ENCODE assay signal across 17 cellular contexts in genomic region chr17:57380055-57380356, GRCh38.
DNase-seq lines count a peak whose midpoint lies in the region; ATAC-seq and TF ChIP-seq lines count a peak whose summit lies in the region.
"Had no signal": no experiment of that assay in that cellular context is flagged by ENCODE, and none has a peak within 500 bp of the region (broad histone marks: within the 10 kb centered on the region; RNA-seq: fewer than 3 reads in every experiment).

No MANE protein-coding gene starts in this region.

- H4K20me1 ChIP-seq in GM23338 (replicated peaks; ENCODE audit: insufficient read depth) (no peaks in the 10 kb centered on the region), smooth muscle cell (ENCODE audit: low read depth) (peaks cover 3% of the 10 kb centered on the region)

- H3K4me3 ChIP-seq in GM23338 (no peak overlapping the region), adrenal gland (no peak overlapping the region), mesenchymal stem cell (ENCODE audit: insufficient read depth in 1 of 2, low read depth in 1 of 2, low read length in 2 of 2) (no peak overlapping the region), smooth muscle cell (no peak overlapping the region), SJCRH30 (no peak overlapping the region)
- H3K4me3 ChIP-seq: gastroesophageal sphincter, PC-9, suprapubic skin had no signal

- H2BK120ac ChIP-seq in mesenchymal stem cell (ENCODE audit: low read depth, low read length): peak overlapping the region; percentile 64

- 0 out of 2 replicates have a peak overlapping the region, but pooled peaks have one; percentile 82 for H3K27ac Mint-ChIP-seq in GM23338
- H3K27ac Mint-ChIP-seq: activated naive CD4-positive, alpha-beta T cell treated with anti-CD3 and anti-CD28 coated beads, Interleukin-2, amount 50 U/mL, for 24 hours had no signal

- peak overlapping the region; percentile 38 to 93 for H2BK12ac ChIP-seq in mesenchymal stem cell (ENCODE audit: low read length in 2 of 2)

- no peak for TF ChIP-seq CTCF in GM23338 (conservative IDR thresholded peaks at IDR 0.05; ENCODE audit: low read depth in 2 of 2)
- TF ChIP-seq CTCF in adrenal gland (IDR thresholded peaks at IDR 0.05): no peak
- no peak for TF ChIP-seq CTCF in smooth muscle cell (IDR thresholded peaks at IDR 0.05; ENCODE audit: borderline replicate concordance, insufficient read depth, poor library complexity, severe bottlenecking)

- peak overlapping the region; percentile 65 to 88 for H3K18ac ChIP-seq in mesenchymal stem cell (ENCODE audit: low read depth in 1 of 2, low read length in 2 of 2)

- no peak for TF ChIP-seq POLR2A in adrenal gland (IDR thresholded peaks at IDR 0.05)

- H3K4me1 Mint-ChIP-seq in GM23338: peaks cover 50% of the 10 kb centered on the region

- peaks cover under 1% of the 10 kb centered on the region; the same call in 1 of the 3 replicates for H3K9me3 Mint-ChIP-seq in GM23338
- H3K9me3 Mint-ChIP-seq: activated naive CD4-positive, alpha-beta T cell treated with anti-CD3 and anti-CD28 coated beads, Interleukin-2, amount 50 U/mL, for 24 hours had no signal

- H3K79me2 ChIP-seq in GM23338 (replicated peaks; ENCODE audit: insufficient read depth): peaks cover 12% of the 10 kb centered on the region
- peaks cover 6% of the 10 kb centered on the region for H3K79me2 ChIP-seq in smooth muscle cell (ENCODE audit: low read depth)

- H3K9me3 ChIP-seq in adrenal gland (replicated peaks in 1 of 3) (no peaks in the 10 kb centered on the region), mesenchymal stem cell (ENCODE audit: control insufficient read depth, low read length) (peaks cover 8% of the 10 kb centered on the region), smooth muscle cell (replicated peaks; ENCODE audit: low read depth) (no peaks in the 10 kb centered on the region), SJCRH30 (replicated peaks) (no peaks in the 10 kb centered on the region)

- H3K27ac ChIP-seq in GM23338 (ENCODE audit: low read depth) (peak overlapping the region; percentile 90), adrenal gland (peak overlapping the region in 4 of 5 donors; percentile 40 to 83 (median 58)), mesenchymal stem cell (ENCODE audit: low read length, poor library complexity, severe bottlenecking) (no peak overlapping the region), smooth muscle cell (ENCODE audit: low read depth) (peak overlapping the region; percentile 62), SJCRH30 (no peak overlapping the region)
- H3K27ac ChIP-seq: gastroesophageal sphincter, PC-9, suprapubic skin had no signal

- H3K27me3 ChIP-seq in GM23338 (ENCODE audit: insufficient read depth) (no peaks in the 10 kb centered on the region), adrenal gland (no peaks in the 10 kb centered on the region), mesenchymal stem cell (ENCODE audit: control insufficient read depth in 1 of 2, insufficient read depth in 1 of 2, low read length in 2 of 2) (no peaks in the 10 kb centered on the region), smooth muscle cell (ENCODE audit: low read depth) (no peaks in the 10 kb centered on the region), SJCRH30 (no peaks in the 10 kb centered on the region)
- H3K27me3 ChIP-seq: gastroesophageal sphincter, suprapubic skin had no signal

- peak overlapping the region; percentile 61 for H2AK5ac ChIP-seq in mesenchymal stem cell (ENCODE audit: low read length, severe bottlenecking)

- peak overlapping the region; percentile 80 for H4K91ac ChIP-seq in mesenchymal stem cell (ENCODE audit: low read length)

- H3K14ac ChIP-seq in mesenchymal stem cell (ENCODE audit: low read length in 2 of 2): peak overlapping the region in 1 of 2 experiments; percentile 79

- peaks cover 8% of the 10 kb centered on the region for H3K9me2 ChIP-seq in GM23338 (ENCODE audit: insufficient read depth)

- no peak overlapping the region for H3K9ac ChIP-seq in mesenchymal stem cell (ENCODE audit: low read length)
- no peak overlapping the region for H3K9ac ChIP-seq in smooth muscle cell (ENCODE audit: low read depth)

- peak overlapping the region; percentile 70 for H4K8ac ChIP-seq in mesenchymal stem cell (ENCODE audit: low read length)

- ATAC-seq in GM23338 (peak; percentile 70), HG02884 (IDR thresholded peaks at IDR 0.05; ENCODE audit: unreplicated experiment) (no peak)

- intact Hi-C loops in adrenal gland (cut with DNase I): no loop called here

- H3K79me1 ChIP-seq in mesenchymal stem cell (replicated peaks; ENCODE audit: low read length, poor library complexity, severe bottlenecking): peaks cover 35% of the 10 kb centered on the region

- no peak overlapping the region; the same call in 2 of the 3 replicates for H3K4me3 Mint-ChIP-seq in GM23338
- H3K4me3 Mint-ChIP-seq: activated naive CD4-positive, alpha-beta T cell treated with anti-CD3 and anti-CD28 coated beads, Interleukin-2, amount 50 U/mL, for 24 hours; immature natural killer cell had no signal

- H2BK15ac ChIP-seq in mesenchymal stem cell (ENCODE audit: low read depth, poor library complexity, severe bottlenecking): no peak overlapping the region

- peaks cover 8% of the 10 kb centered on the region for H3K27me3 Mint-ChIP-seq in GM23338 (ENCODE audit: insufficient read depth, low read depth, poor library complexity)
- H3K27me3 Mint-ChIP-seq: activated naive CD4-positive, alpha-beta T cell treated with anti-CD3 and anti-CD28 coated beads, Interleukin-2, amount 50 U/mL, for 24 hours had no signal

- peaks cover 42% of the 10 kb centered on the region for H3K4me1 ChIP-seq in GM23338 (ENCODE audit: insufficient read depth)
- H3K4me1 ChIP-seq in adrenal gland (replicated peaks in 1 of 2): peaks cover 17 to 18% of the 10 kb centered on the region in 2 donors
- peaks cover 8% of the 10 kb centered on the region for H3K4me1 ChIP-seq in mesenchymal stem cell (ENCODE audit: control insufficient read depth, insufficient read depth, low read depth, low read length)
- H3K4me1 ChIP-seq in smooth muscle cell (ENCODE audit: low read depth): peaks cover 17% of the 10 kb centered on the region
- peaks cover 4% of the 10 kb centered on the region for H3K4me1 ChIP-seq in SJCRH30

- H3F3A ChIP-seq in GM23338 (replicated peaks; ENCODE audit: low read depth) (no peaks in the 10 kb centered on the region), smooth muscle cell (ENCODE audit: low read depth) (peaks cover under 1% of the 10 kb centered on the region)

- no peak overlapping the region for H2AFZ ChIP-seq in GM23338
- H2AFZ ChIP-seq in mesenchymal stem cell (ENCODE audit: low read depth, low read length): no peak overlapping the region
- no peak overlapping the region for H2AFZ ChIP-seq in smooth muscle cell (ENCODE audit: low read depth)
- H2AFZ ChIP-seq: PC-9 had no signal

- no peaks in the 10 kb centered on the region for H3K36me3 ChIP-seq in GM23338 (ENCODE audit: insufficient read depth)
- H3K36me3 ChIP-seq in adrenal gland (replicated peaks in 1 of 2): no peaks in the 10 kb centered on the region
- peaks cover 0 to 3% of the 10 kb centered on the region in 2 experiments for H3K36me3 ChIP-seq in mesenchymal stem cell (ENCODE audit: control insufficient read depth in 1 of 2, insufficient read depth in 2 of 2, low read depth in 1 of 2, low read length in 2 of 2)
- no peaks in the 10 kb centered on the region for H3K36me3 ChIP-seq in smooth muscle cell (ENCODE audit: low read depth)
- H3K36me3 ChIP-seq in SJCRH30: peaks cover 3% of the 10 kb centered on the region; the same call in 1 of the 2 replicates

- no peak for DNase-seq in GM23338 (ENCODE audit: low spot score)
- DNase-seq in adrenal gland: peak in 1 of 7 donors; percentile 46
- no peak for DNase-seq in mesenchymal stem cell
- no peak for DNase-seq in smooth muscle cell (lab: John Stamatoyannopoulos, UW; ENCODE audit: unreplicated experiment)
- no peak for DNase-seq in SJCRH30
- DNase-seq in GOT3 (lab: John Stamatoyannopoulos, UW): no peak
- DNase-seq: activated CD4-positive, alpha-beta T cell treated with anti-CD3 and anti-CD28 coated beads for 48 hours; activated T-cell treated with anti-CD3 and anti-CD28 coated beads for 4 hours; cortex of kidney; immature natural killer cell; Karpas-422; NCI-H82; PC-9 had no signal

- peaks cover 21% of the 10 kb centered on the region for H3K36me3 Mint-ChIP-seq in GM23338 (ENCODE audit: low read depth)

- peak overlapping the region; percentile 69 to 73 for H3K4ac ChIP-seq in mesenchymal stem cell (ENCODE audit: low read depth in 1 of 2, low read length in 2 of 2)

- 86 to 89% (median 88%) methylated on average over 10 of the region's 10 CpGs for WGBS in adrenal gland, 4 donors
- WGBS in mesenchymal stem cell: 80% methylated on average over 10 of the region's 10 CpGs
- 89% methylated on average over 10 of the region's 10 CpGs for WGBS in smooth muscle cell (ENCODE audit: low lambda C conversion rate)

- no peak overlapping the region for H2BK5ac ChIP-seq in mesenchymal stem cell (ENCODE audit: low read depth, low read length, poor library complexity, severe bottlenecking)

- H3K4me2 ChIP-seq in GM23338 (peak overlapping the region; percentile 41), mesenchymal stem cell (ENCODE audit: low read length, poor library complexity, severe bottlenecking) (no peak overlapping the region), smooth muscle cell (no peak overlapping the region)
- H3K4me2 ChIP-seq: PC-9 had no signal

- H3K23ac ChIP-seq in mesenchymal stem cell (ENCODE audit: low read length in 2 of 2): no peak overlapping the region

TF ChIP-seq in GM23338, 12 proteins besides CTCF, POLR2A, EP300 and RAD21 (continues in another document):
- no peak for TF ChIP-seq EZH2 (IDR thresholded peaks at IDR 0.05; ENCODE audit: low read depth, unreplicated experiment)
- no peak for TF ChIP-seq CREB1 (CRISPR knock-in tag; IDR thresholded peaks at IDR 0.05; ENCODE audit: low read depth)
- TF ChIP-seq ETS1 (IDR thresholded peaks at IDR 0.05): no peak

Comparison
In these comparisons a context has a peak if more than half of its experiments do, and no peak if none do; other contexts are left out.
1. H3K27ac ChIP-seq: peak in GM23338 (single experiment), adrenal gland (4 of 5) and smooth muscle cell (single experiment); none in mesenchymal stem cell (single experiment) and SJCRH30 (single experiment).